ENCODE assay signal across 8 cellular contexts in the genomic region with DNA sequence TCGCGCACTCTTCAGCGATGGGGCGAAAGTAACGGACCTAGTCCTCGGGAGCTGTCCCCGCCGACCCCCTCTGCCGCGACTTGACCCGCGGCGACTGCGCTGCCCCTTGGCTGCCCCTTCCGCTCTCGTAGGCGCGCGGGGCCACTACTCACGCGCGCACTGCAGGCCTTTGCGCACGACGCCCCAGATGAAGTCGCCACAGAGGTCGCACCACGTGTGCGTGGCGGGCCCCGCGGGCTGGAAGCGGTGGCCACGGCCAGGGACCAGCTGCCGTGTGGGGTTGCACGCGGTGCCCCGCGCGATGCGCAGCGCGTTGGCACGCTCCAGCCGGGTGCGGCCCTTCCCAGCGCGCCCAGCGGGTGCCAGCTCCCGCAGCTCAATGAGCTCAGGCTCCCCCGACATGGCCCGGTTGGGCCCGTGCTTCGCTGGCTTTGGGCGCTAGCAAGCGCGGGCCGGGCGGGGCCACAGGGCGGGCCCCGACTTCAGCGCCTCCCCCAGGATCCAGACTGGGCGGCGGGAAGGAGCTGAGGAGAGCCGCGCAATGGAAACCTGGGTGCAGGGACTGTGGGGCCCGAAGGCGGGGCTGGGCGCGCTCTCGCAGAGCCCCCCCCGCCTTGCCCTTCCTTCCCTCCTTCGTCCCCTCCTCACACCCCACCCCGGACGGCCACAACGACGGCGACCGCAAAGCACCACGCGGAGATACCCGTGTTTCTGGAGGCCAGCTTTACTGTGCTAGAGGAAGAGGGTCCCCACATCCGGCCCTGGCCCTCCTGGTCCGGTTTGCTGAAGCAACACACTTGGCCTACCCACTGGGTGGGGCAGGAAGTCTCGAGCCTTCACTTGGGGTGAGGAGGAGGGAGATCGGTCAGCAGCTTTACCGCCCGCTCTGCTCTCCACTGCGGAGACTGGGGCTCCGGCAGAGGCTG. TPM values are rescaled to one million over a fixed set of nuclear protein-coding genes. Genes with fewer than 3 reads are reported as not detected.
DNase-seq lines count a peak whose midpoint lies in the region; ATAC-seq and TF ChIP-seq lines count a peak whose summit lies in the region.

A gene with protein sequence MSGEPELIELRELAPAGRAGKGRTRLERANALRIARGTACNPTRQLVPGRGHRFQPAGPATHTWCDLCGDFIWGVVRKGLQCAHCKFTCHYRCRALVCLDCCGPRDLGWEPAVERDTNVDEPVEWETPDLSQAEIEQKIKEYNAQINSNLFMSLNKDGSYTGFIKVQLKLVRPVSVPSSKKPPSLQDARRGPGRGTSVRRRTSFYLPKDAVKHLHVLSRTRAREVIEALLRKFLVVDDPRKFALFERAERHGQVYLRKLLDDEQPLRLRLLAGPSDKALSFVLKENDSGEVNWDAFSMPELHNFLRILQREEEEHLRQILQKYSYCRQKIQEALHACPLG (minus strand): TSS at position 433 of the 926 bp plus-strand sequence. CDS start 31 bp downstream, at position 402.

- H3K4me2 ChIP-seq in BLaER1 treated with 17β-estradiol and CSF1 and Interleukin-3, amounts not matched to agents 10 nM and 100 nM: peak within 1 kb of the TSS; percentile 87 to 100 (median 98)

- H4K20me1 ChIP-seq in BLaER1 treated with 17β-estradiol and CSF1 and Interleukin-3, amounts not matched to agents 10 nM and 100 nM: peaks cover 14 to 16% (median 14%) of the 10 kb centered on the region in 11 experiments; a peak in 21 of 22 replicates

- H3K27me3 Mint-ChIP-seq in WTC11 (ENCODE audit: low read depth): peaks cover 77% of the 10 kb centered on the region

- H3K27ac Mint-ChIP-seq in WTC11: no peak within 1 kb of the TSS

- peak within 1 kb of the TSS; percentile 58 to 92 (median 88) for H3K4me3 ChIP-seq in BLaER1 treated with 17β-estradiol and CSF1 and Interleukin-3, amounts not matched to agents 10 nM and 100 nM
- H3K4me3 ChIP-seq in colonic mucosa (peak within 1 kb of the TSS; percentile 45), lower lobe of right lung (peak within 1 kb of the TSS; percentile 84)

- no peaks in the 10 kb centered on the region for H3K9me3 Mint-ChIP-seq in WTC11

- POLR2A ChIA-PET in WTC11 (lab: Charles Lee): no interaction called here

- no peak for TF ChIP-seq CTCF in WTC11 (IDR thresholded peaks at IDR 0.05)
- no peak for TF ChIP-seq CTCF in colonic mucosa (IDR thresholded peaks at IDR 0.05)
- TF ChIP-seq CTCF in lower lobe of right lung (IDR thresholded peaks at IDR 0.05): no peak

- H3K27me3 ChIP-seq in BLaER1 treated with 17β-estradiol and CSF1 and Interleukin-3, amounts not matched to agents 10 nM and 100 nM: peaks cover 0 to 39% (median 20%) of the 10 kb centered on the region in 11 experiments; a peak in 15 of 22 replicates
- H3K27me3 ChIP-seq in colonic mucosa: no peaks in the 10 kb centered on the region
- no peaks in the 10 kb centered on the region for H3K27me3 ChIP-seq in lower lobe of right lung (ENCODE audit: low read depth)

- ATAC-seq in HG03139 (IDR thresholded peaks at IDR 0.05; ENCODE audit: unreplicated experiment) (peak; percentile 23), WTC11 (peak; percentile 0; the same call in 1 of the 2 replicates), lower lobe of right lung (peak; percentile 58 to 61), HG03196 (IDR thresholded peaks at IDR 0.05; ENCODE audit: unreplicated experiment) (no peak)

- peaks cover 0 to 15% (median 9%) of the 10 kb centered on the region in 11 experiments; a peak in 12 of 22 replicates for H3K36me3 ChIP-seq in BLaER1 treated with 17β-estradiol and CSF1 and Interleukin-3, amounts not matched to agents 10 nM and 100 nM
- H3K36me3 ChIP-seq in colonic mucosa (no peaks in the 10 kb centered on the region), lower lobe of right lung (no peaks in the 10 kb centered on the region)

- H3K4me1 ChIP-seq in BLaER1 treated with 17β-estradiol and CSF1 and Interleukin-3, amounts not matched to agents 10 nM and 100 nM: peaks cover 63 to 81% (median 73%) of the 10 kb centered on the region in 10 experiments
- H3K4me1 ChIP-seq in colonic mucosa (peaks cover 7% of the 10 kb centered on the region), lower lobe of right lung (peaks cover 60% of the 10 kb centered on the region)

- peak within 1 kb of the TSS; percentile 95 for H3K4me3 Mint-ChIP-seq in WTC11

- H3K27ac ChIP-seq in BLaER1 treated with 17β-estradiol and CSF1 and Interleukin-3, amounts not matched to agents 10 nM and 100 nM: peak within 1 kb of the TSS; percentile 87 to 99 (median 95)
- H3K27ac ChIP-seq in colonic mucosa: peak within 1 kb of the TSS; percentile 97
- H3K27ac ChIP-seq in lower lobe of right lung: peak within 1 kb of the TSS; percentile 98

- peak within 1 kb of the TSS; percentile 85 to 98 (median 95) for H3K9ac ChIP-seq in BLaER1 treated with 17β-estradiol and CSF1 and Interleukin-3, amounts not matched to agents 10 nM and 100 nM
- peak within 1 kb of the TSS; percentile 61 to 87 for H3K9ac ChIP-seq in colonic mucosa (ENCODE audit: low read depth in 2 of 2, low read length in 2 of 2)

- H3K9me3 ChIP-seq in BLaER1 treated with 17β-estradiol and CSF1 and Interleukin-3, amounts not matched to agents 10 nM and 100 nM (replicated peaks in 1 of 11): no peaks in the 10 kb centered on the region
- H3K9me3 ChIP-seq in colonic mucosa: no peaks in the 10 kb centered on the region
- H3K9me3 ChIP-seq in lower lobe of right lung: no peaks in the 10 kb centered on the region

- CTCF ChIA-PET in WTC11 (lab: Charles Lee): interaction anchor here (0.6 to 1.9 kb wide), 15 partner anchors 10 to 276 kb away, joined by 3 to 10 read pairs (median 4); partner anchors contain the start of genes CISH, CYB561D2, HYAL1 and HYAL3

- H3K4me1 Mint-ChIP-seq in WTC11: peaks cover 33% of the 10 kb centered on the region

- intact Hi-C loops in colonic mucosa (cut with DNase I): no loop called here
- intact Hi-C loops in lower lobe of right lung (cut with DNase I): no loop called here

- no peaks in the 10 kb centered on the region for H3K36me3 Mint-ChIP-seq in WTC11

- DNase-seq in WTC11 (ENCODE audit: low spot score): peak; percentile 59
- DNase-seq in colonic mucosa: peak; percentile 86
- peak; percentile 89 for DNase-seq in lower lobe of right lung
- peak; percentile 38 for DNase-seq in stimulated activated CD8-positive, alpha-beta memory T cell treated with anti-CD3 and anti-CD28 coated beads, Interleukin-7, amount 100 ng/mL, for 24 hours (ENCODE audit: low read depth)
- no peak for DNase-seq in DMS 273 (lab: John Stamatoyannopoulos, UW; ENCODE audit: unreplicated experiment)

TF ChIP-seq in WTC11, 78 proteins besides CTCF, POLR2A, EP300 and RAD21 (continues in another document):
- TF ChIP-seq, protein P1, sequence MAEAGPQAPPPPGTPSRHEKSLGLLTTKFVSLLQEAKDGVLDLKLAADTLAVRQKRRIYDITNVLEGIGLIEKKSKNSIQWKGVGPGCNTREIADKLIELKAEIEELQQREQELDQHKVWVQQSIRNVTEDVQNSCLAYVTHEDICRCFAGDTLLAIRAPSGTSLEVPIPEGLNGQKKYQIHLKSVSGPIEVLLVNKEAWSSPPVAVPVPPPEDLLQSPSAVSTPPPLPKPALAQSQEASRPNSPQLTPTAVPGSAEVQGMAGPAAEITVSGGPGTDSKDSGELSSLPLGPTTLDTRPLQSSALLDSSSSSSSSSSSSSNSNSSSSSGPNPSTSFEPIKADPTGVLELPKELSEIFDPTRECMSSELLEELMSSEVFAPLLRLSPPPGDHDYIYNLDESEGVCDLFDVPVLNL (CRISPR knock-in tag; IDR thresholded peaks at IDR 0.05; ENCODE audit: borderline replicate concordance, low read depth): no peak
- no peak for TF ChIP-seq E2F1 (CRISPR knock-in tag; IDR thresholded peaks at IDR 0.05)
- no peak for TF ChIP-seq PRRX2 (CRISPR knock-in tag; IDR thresholded peaks at IDR 0.05)
- TF ChIP-seq FOXK1 (CRISPR knock-in tag; IDR thresholded peaks at IDR 0.05): no peak; the same call in 1 of the 2 replicates
- no peak for TF ChIP-seq CBFB (CRISPR knock-in tag; IDR thresholded peaks at IDR 0.05; ENCODE audit: low read depth)
- no peak for TF ChIP-seq ZNF416 (CRISPR knock-in tag; IDR thresholded peaks at IDR 0.05)
- TF ChIP-seq RELA (CRISPR knock-in tag; IDR thresholded peaks at IDR 0.05; ENCODE audit: borderline replicate concordance): 0 out of 2 replicates have a peak, but pooled peaks have one; percentile 23
- no peak for TF ChIP-seq IRF2 (CRISPR knock-in tag; IDR thresholded peaks at IDR 0.05; ENCODE audit: borderline replicate concordance, low read depth)
- TF ChIP-seq NR2C2 (CRISPR knock-in tag; IDR thresholded peaks at IDR 0.05): no peak
- TF ChIP-seq ZNF138 (CRISPR knock-in tag; conservative IDR thresholded peaks at IDR 0.05): no peak
- TF ChIP-seq ZNF671 (CRISPR knock-in tag; IDR thresholded peaks at IDR 0.05): no peak
- TF ChIP-seq ZNF396 (CRISPR knock-in tag; IDR thresholded peaks at IDR 0.05; ENCODE audit: borderline replicate concordance): no peak
- TF ChIP-seq ZNF425 (CRISPR knock-in tag; conservative IDR thresholded peaks at IDR 0.05): no peak
- no peak for TF ChIP-seq NR1H2 (CRISPR knock-in tag; IDR thresholded peaks at IDR 0.05)

RNA-seq across cellular contexts. Expression of the gene that starts here (rescaled TPM):
- total RNA-seq in WTC11 (2021) (13.2 to 14.5 TPM (median 14.5 TPM) in 3 replicates), colonic mucosa (10 to 100 TPM; 20.6 to 28.2 TPM), lower lobe of right lung (39.5 TPM)
